In the genomic region with DNA sequence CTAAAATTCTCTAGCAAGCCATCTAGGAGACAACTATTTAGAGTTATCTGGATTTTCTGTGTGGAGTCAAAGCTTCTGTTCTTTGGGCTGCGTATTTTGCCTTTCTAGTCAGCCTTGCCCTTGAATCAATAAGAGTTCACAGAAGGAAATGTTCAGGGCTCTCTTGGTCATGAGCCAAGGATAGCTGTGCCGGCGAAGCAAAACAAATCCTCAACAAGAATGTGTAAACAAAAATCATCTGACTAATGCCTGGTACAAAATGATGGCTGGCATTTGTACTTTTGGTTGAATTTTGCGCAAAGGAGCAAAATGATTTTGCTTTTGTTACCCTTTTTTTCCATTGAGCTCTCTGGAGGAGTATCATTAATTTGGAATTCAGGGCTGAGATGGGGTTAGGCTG, we compare ENCODE assay signal across 10 cellular contexts.
DNase-seq lines count a peak whose midpoint lies in the region; FAIRE-seq and TF ChIP-seq lines count a peak whose summit lies in the region.
"Had no signal": no experiment of that assay in that cellular context is flagged by ENCODE, and none has a peak within 500 bp of the region (broad histone marks: within the 10 kb centered on the region; RNA-seq: fewer than 3 reads in every experiment).

No MANE protein-coding gene starts in this region.

- H3K36me3 ChIP-seq in bronchial epithelial cell (ENCODE audit: control insufficient read depth, insufficient read depth, low read length) (no peaks in the 10 kb centered on the region), spleen (no peaks in the 10 kb centered on the region)

- TF ChIP-seq CTCF in AG10803 (conservative IDR thresholded peaks at IDR 0.05; ENCODE audit: low read length) (no peak), bronchial epithelial cell (IDR thresholded peaks at IDR 0.05; ENCODE audit: insufficient read depth, low read length, severe bottlenecking) (no peak), mesothelial cell of epicardium (IDR thresholded peaks at IDR 0.05; ENCODE audit: unreplicated experiment) (no peak), spleen (IDR thresholded peaks at IDR 0.05 in 8 of 11, conservative IDR thresholded peaks at IDR 0.05 in 3 of 11) (no peak), type B pancreatic cell (conservative IDR thresholded peaks at IDR 0.05) (no peak)

- no peak overlapping the region for H3K4me3 ChIP-seq in AG10803 (ENCODE audit: low read length)
- no peak overlapping the region for H3K4me3 ChIP-seq in bronchial epithelial cell (ENCODE audit: low read depth, low read length)
- H3K4me3 ChIP-seq in spleen, result no peak overlapping the region
- H3K4me3 ChIP-seq: body of pancreas had no signal

- H3K27ac Mint-ChIP-seq in mesothelial cell of epicardium, result peak overlapping the region; percentile 14
- H3K27ac Mint-ChIP-seq in type B pancreatic cell, result no peak overlapping the region
- H3K27ac Mint-ChIP-seq: CD8-positive, alpha-beta T cell had no signal

- H3K4me3 Mint-ChIP-seq in mesothelial cell of epicardium (no peak overlapping the region), type B pancreatic cell (no peak overlapping the region)
- H3K4me3 Mint-ChIP-seq: CD8-positive, alpha-beta T cell had no signal

- no peaks in the 10 kb centered on the region for H3K9me3 ChIP-seq in spleen
- H3K9me3 ChIP-seq: body of pancreas had no signal

- no peaks in the 10 kb centered on the region for H3K4me1 ChIP-seq in spleen

- H3K4me1 Mint-ChIP-seq in mesothelial cell of epicardium (peaks cover 56% of the 10 kb centered on the region), type B pancreatic cell (ENCODE audit: unreplicated experiment) (peaks cover 24% of the 10 kb centered on the region)

- DNase-seq in AG10803 (ENCODE audit: low read depth) (peak; percentile 72), LHCN-M2 (ENCODE audit: low read depth) (peak; percentile 82), bronchial epithelial cell (ENCODE audit: low read depth) (peak; percentile 80), mesothelial cell of epicardium (ENCODE audit: low spot score in 2 of 2, unreplicated experiment in 2 of 2) (no peak), spleen (no peak), NK-92 (lab: John Stamatoyannopoulos, UW; ENCODE audit: unreplicated experiment) (no peak), type B pancreatic cell (ENCODE audit: extremely low spot score, unreplicated experiment) (no peak), UCSD-AML1 (lab: John Stamatoyannopoulos, UW; ENCODE audit: unreplicated experiment) (no peak)
- DNase-seq: CD8-positive, alpha-beta T cell had no signal

- FAIRE-seq in bronchial epithelial cell (lab: Jason Lieb, UNC), result no peak

- H3K27me3 ChIP-seq in bronchial epithelial cell (ENCODE audit: control insufficient read depth, insufficient read depth, low read length), result peaks cover 11% of the 10 kb centered on the region
- H3K27me3 ChIP-seq in spleen (replicated peaks in 1 of 7), result no peaks in the 10 kb centered on the region
- H3K27me3 ChIP-seq: body of pancreas had no signal

- peaks cover 12% of the 10 kb centered on the region for H3K9me3 Mint-ChIP-seq in mesothelial cell of epicardium
- peaks cover 11% of the 10 kb centered on the region for H3K9me3 Mint-ChIP-seq in type B pancreatic cell
- H3K9me3 Mint-ChIP-seq: CD8-positive, alpha-beta T cell had no signal

- TF ChIP-seq POLR2A in spleen (IDR thresholded peaks at IDR 0.05), result no peak

- intact Hi-C loops in spleen (cut with DNase I; ENCODE audit: low total_unique reads), result no loop called here

- H3K36me3 Mint-ChIP-seq in mesothelial cell of epicardium, result no peaks in the 10 kb centered on the region
- H3K36me3 Mint-ChIP-seq in type B pancreatic cell, result no peaks in the 10 kb centered on the region
- H3K36me3 Mint-ChIP-seq: CD8-positive, alpha-beta T cell had no signal

- no peak overlapping the region for H3K27ac ChIP-seq in spleen
- H3K27ac ChIP-seq: body of pancreas had no signal

- WGBS in spleen, 5 donors, result 64 to 78% (median 71%) methylated on average over 4 of the region's 4 CpGs

- H3K27me3 Mint-ChIP-seq in mesothelial cell of epicardium (ENCODE audit: low read depth) (no peaks in the 10 kb centered on the region), type B pancreatic cell (no peaks in the 10 kb centered on the region)

Comparison
In these comparisons a context has a peak if more than half of its experiments do, and no peak if none do; other contexts are left out.
1. DNase-seq: peak in AG10803 (single experiment), LHCN-M2 (single experiment) and bronchial epithelial cell (single experiment); none in mesothelial cell of epicardium (0 of 2), spleen (single experiment), NK-92 (single experiment), type B pancreatic cell (single experiment) and UCSD-AML1 (single experiment).